ENCODE assay signal across 7 cellular contexts in genomic region chr7:24819916-24820689, GRCh38.
A peak's percentile ranks its signal among the peaks of the same experiment; 100 is the strongest.
DNase-seq lines count a peak whose midpoint lies in the region; ATAC-seq and TF ChIP-seq lines count a peak whose summit lies in the region.

No MANE protein-coding gene starts in this region.

- no peaks in the 10 kb centered on the region for H3K36me3 ChIP-seq in adipocyte (ENCODE audit: control insufficient read depth, insufficient read depth, low read length, severe bottlenecking)
- H3K36me3 ChIP-seq in right atrium auricular region: no peaks in the 10 kb centered on the region

- H3K4me1 ChIP-seq in adipocyte (ENCODE audit: control insufficient read depth, insufficient read depth, low read length): peaks cover 25% of the 10 kb centered on the region
- H3K4me1 ChIP-seq in right atrium auricular region: peaks cover 0 to 24% of the 10 kb centered on the region in 2 donors

- in situ Hi-C loops in GM13976 (cut with MboI; ENCODE audit: low sequenced_read_pairs, unreplicated experiment): loop anchor here (5.0 to 10.0 kb wide), 2 partner anchors 165 to 272 kb away; partner anchors contain the start of gene OSBPL3

- peak overlapping the region; percentile 96 for H3K27ac Mint-ChIP-seq in T-helper 1 cell treated with Interleukin-12 subunit alpha and Interleukin-12 subunit beta and Interleukin-4 antibody, amounts not matched to agents 30 μg/mL and 1 μg/mL, for 36 hours

- peak overlapping the region in 1 of 2 donors; percentile 52 for H3K27ac ChIP-seq in right atrium auricular region

- peak overlapping the region; percentile 32 for H3K4me3 ChIP-seq in adipocyte (ENCODE audit: low read length)
- no peak overlapping the region for H3K4me3 ChIP-seq in right atrium auricular region
- no peak overlapping the region for H3K4me3 ChIP-seq in skeletal muscle cell (ENCODE audit: low read depth, low read length)

- H3K27me3 Mint-ChIP-seq in T-helper 1 cell treated with Interleukin-12 subunit alpha and Interleukin-12 subunit beta and Interleukin-4 antibody, amounts not matched to agents 30 μg/mL and 1 μg/mL, for 36 hours (ENCODE audit: low read depth): no peaks in the 10 kb centered on the region

- H3K27me3 ChIP-seq in adipocyte (replicated peaks; ENCODE audit: control insufficient read depth, insufficient read depth, low read length): no peaks in the 10 kb centered on the region
- H3K27me3 ChIP-seq in right atrium auricular region: no peaks in the 10 kb centered on the region

- H3K4me3 Mint-ChIP-seq in T-helper 1 cell treated with Interleukin-12 subunit alpha and Interleukin-12 subunit beta and Interleukin-4 antibody, amounts not matched to agents 30 μg/mL and 1 μg/mL, for 36 hours: peak overlapping the region; percentile 77

- H3K9me3 ChIP-seq in adipocyte (ENCODE audit: control insufficient read depth, low read length) (no peaks in the 10 kb centered on the region), right atrium auricular region (no peaks in the 10 kb centered on the region)

- peaks cover 48% of the 10 kb centered on the region for H3K36me3 Mint-ChIP-seq in T-helper 1 cell treated with Interleukin-12 subunit alpha and Interleukin-12 subunit beta and Interleukin-4 antibody, amounts not matched to agents 30 μg/mL and 1 μg/mL, for 36 hours (ENCODE audit: low read depth)

- H3K4me1 Mint-ChIP-seq in T-helper 1 cell treated with Interleukin-12 subunit alpha and Interleukin-12 subunit beta and Interleukin-4 antibody, amounts not matched to agents 30 μg/mL and 1 μg/mL, for 36 hours (ENCODE audit: low read depth): peaks cover 44% of the 10 kb centered on the region

- ATAC-seq in HG02840 (IDR thresholded peaks at IDR 0.05; ENCODE audit: low FRiP score, unreplicated experiment): peak; percentile 45

- TF ChIP-seq CTCF in GM13976 (IDR thresholded peaks at IDR 0.05; ENCODE audit: borderline replicate concordance, control extremely low read depth, extremely low read depth, insufficient read depth, missing control alignments) (peak; percentile 76), right atrium auricular region (IDR thresholded peaks at IDR 0.05) (peak; percentile 78 to 88)

- H3K9me3 Mint-ChIP-seq in T-helper 1 cell treated with Interleukin-12 subunit alpha and Interleukin-12 subunit beta and Interleukin-4 antibody, amounts not matched to agents 30 μg/mL and 1 μg/mL, for 36 hours: no peaks in the 10 kb centered on the region

- peak overlapping the region; percentile 14 for H3K9ac ChIP-seq in adipocyte (ENCODE audit: low read length)

- peak; percentile 76 for DNase-seq in GM13976 (ENCODE audit: low spot score)
- DNase-seq in NCI-H1436 (lab: John Stamatoyannopoulos, UW): peak; percentile 85
- peak; percentile 96 for DNase-seq in adipocyte (ENCODE audit: low read depth)
- DNase-seq in right atrium auricular region (ENCODE audit: low spot score): peak; percentile 83
- peak; percentile 65 for DNase-seq in skeletal muscle cell (ENCODE audit: low read depth)
